In the genomic region with DNA sequence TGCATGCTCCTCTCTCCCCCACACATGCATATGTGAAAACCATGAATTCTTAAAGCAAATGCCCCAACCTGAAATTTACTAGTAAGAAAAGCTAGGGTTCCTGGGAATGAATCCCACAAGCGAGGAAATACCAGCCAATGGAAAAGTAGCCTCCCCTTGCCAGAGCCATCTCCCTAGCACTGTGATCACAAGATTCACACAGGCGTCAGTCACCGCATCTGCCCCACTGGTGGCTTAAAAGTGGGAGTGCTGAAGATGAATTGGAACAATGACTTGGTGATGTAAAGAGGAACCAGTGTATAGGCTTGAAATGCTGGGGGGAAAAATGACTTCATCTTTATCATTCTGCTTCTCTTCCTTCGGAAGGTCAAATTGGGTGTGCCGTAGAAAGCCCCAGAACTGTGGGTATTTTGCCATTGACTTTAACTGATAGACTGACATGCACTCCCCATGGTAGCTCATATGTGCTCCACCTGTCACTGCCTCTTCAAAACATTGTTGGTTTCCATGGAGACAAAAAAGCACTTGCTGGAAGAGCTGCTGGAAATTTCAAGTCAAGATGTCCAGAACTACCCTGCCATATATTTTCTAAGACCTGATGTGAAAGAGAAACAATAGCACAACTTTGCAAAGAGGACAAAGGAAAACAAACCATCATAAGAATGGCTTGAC, we compare ENCODE assay signal across 28 cellular contexts. TPM values are rescaled to one million over a fixed set of nuclear protein-coding genes. Genes with fewer than 3 reads are reported as not detected.
DNase-seq lines count a peak whose midpoint lies in the region; ATAC-seq, FAIRE-seq and TF ChIP-seq lines count a peak whose summit lies in the region.
"Had no signal": no experiment of that assay in that cellular context is flagged by ENCODE, and none has a peak within 500 bp of the region (broad histone marks: within the 10 kb centered on the region; RNA-seq: fewer than 3 reads in every experiment).

No MANE protein-coding gene starts in this region.

- no peaks in the 10 kb centered on the region for H3K36me3 ChIP-seq in endothelial cell of umbilical vein (ENCODE audit: control insufficient read depth in 2 of 2, extremely low read depth in 1 of 2, insufficient read depth in 2 of 2, low read length in 2 of 2)
- H3K36me3 ChIP-seq: ascending aorta, SJCRH30, thyroid gland had no signal

- no peaks in the 10 kb centered on the region for H3K79me2 ChIP-seq in endothelial cell of umbilical vein (ENCODE audit: control insufficient read depth, insufficient read depth, low read length)

- H3K4me2 ChIP-seq in endothelial cell of umbilical vein (ENCODE audit: insufficient read depth, low read length) = no peak overlapping the region
- H3K4me2 ChIP-seq: PC-9 had no signal

- no peak for FAIRE-seq in endothelial cell of umbilical vein (lab: Jason Lieb, UNC)
- FAIRE-seq: kidney, small intestine had no signal

- peaks cover 47% of the 10 kb centered on the region for H3K27me3 Mint-ChIP-seq in type B pancreatic cell
- H3K27me3 Mint-ChIP-seq in activated naive CD4-positive, alpha-beta T cell treated with anti-CD3 and anti-CD28 coated beads, Interleukin-2, amount 10 ng/mL, durations not matched to agents 7 days and 5 days = peaks cover 39% of the 10 kb centered on the region

- CTCF ChIA-PET in endothelial cell of umbilical vein (lab: Charles Lee) = interaction anchor here (1.4 to 2.5 kb wide), 5 partner anchors 11 to 44 kb away, joined by 3 to 9 read pairs (median 5); no protein-coding TSS in a partner anchor
- CTCF ChIA-PET in activated naive CD4-positive, alpha-beta T cell treated with anti-CD3 and anti-CD28 coated beads, Interleukin-2, amount 10 ng/mL, durations not matched to agents 7 days and 5 days (lab: Charles Lee) = interaction anchor here (0.9 to 1.0 kb wide), 2 partner anchors 13 to 93 kb away, joined by 3 read pairs; no protein-coding TSS in a partner anchor

- H3K27ac Mint-ChIP-seq in type B pancreatic cell = no peak overlapping the region
- H3K27ac Mint-ChIP-seq in activated naive CD4-positive, alpha-beta T cell treated with anti-CD3 and anti-CD28 coated beads, Interleukin-2, amount 10 ng/mL, durations not matched to agents 7 days and 5 days = no peak overlapping the region
- H3K27ac Mint-ChIP-seq: activated CD4-positive, alpha-beta T cell treated with anti-CD3 and anti-CD28 coated beads, Interleukin-2, amount 10 ng/mL, durations not matched to agents 24 days and 14 days; activated naive CD8-positive, alpha-beta T cell; activated T-helper 1 cell treated with anti-CD3 and anti-CD28 coated beads, Interleukin-12 subunit alpha, Interleukin-12 subunit beta, Interleukin-2, Interleukin-4 antibody, amounts not matched to agents 30 ng/mL and 10 ng/mL and 1 ng/mL, durations not matched to agents 14 hours and 24 hours and 36 hours; CD4-positive, CD25-positive, alpha-beta regulatory T cell; T-helper 1 cell treated with Interleukin-12 subunit alpha and Interleukin-12 subunit beta and Interleukin-4 antibody, amounts not matched to agents 30 μg/mL and 1 μg/mL, for 36 hours had no signal

- TF ChIP-seq CTCF in endothelial cell of umbilical vein (IDR thresholded peaks at IDR 0.05; ENCODE audit: extremely low read depth in 1 of 2, insufficient read depth in 1 of 2, low read depth in 1 of 2, low read length in 2 of 2) = no peak
- no peak for TF ChIP-seq CTCF in type B pancreatic cell (conservative IDR thresholded peaks at IDR 0.05)

- H3K9me3 ChIP-seq in endothelial cell of umbilical vein (replicated peaks; ENCODE audit: control insufficient read depth, insufficient read depth, low read length) = no peaks in the 10 kb centered on the region
- H3K9me3 ChIP-seq: ascending aorta, psoas muscle, SJCRH30, thyroid gland had no signal

- ATAC-seq in GM21423 (IDR thresholded peaks at IDR 0.05; ENCODE audit: unreplicated experiment) = no peak
- ATAC-seq: foreskin keratinocyte; HCT116; psoas muscle; stimulated activated naive CD8-positive, alpha-beta T cell treated with anti-CD3 and anti-CD28 coated beads, Interleukin-15, Interleukin-2, amounts not matched to agents 100 U/mL and 50 U/mL, for 24 hours had no signal

- no peaks in the 10 kb centered on the region for H3K9me3 Mint-ChIP-seq in type B pancreatic cell
- H3K9me3 Mint-ChIP-seq in activated naive CD4-positive, alpha-beta T cell treated with anti-CD3 and anti-CD28 coated beads, Interleukin-2, amount 10 ng/mL, durations not matched to agents 7 days and 5 days = no peaks in the 10 kb centered on the region
- H3K9me3 Mint-ChIP-seq: activated CD4-positive, alpha-beta T cell treated with anti-CD3 and anti-CD28 coated beads, Interleukin-2, amount 10 ng/mL, durations not matched to agents 24 days and 14 days; activated T-helper 1 cell treated with anti-CD3 and anti-CD28 coated beads, Interleukin-12 subunit alpha, Interleukin-12 subunit beta, Interleukin-2, Interleukin-4 antibody, amounts not matched to agents 30 ng/mL and 10 ng/mL and 1 ng/mL, durations not matched to agents 14 hours and 24 hours and 36 hours; CD4-positive, CD25-positive, alpha-beta regulatory T cell; central memory CD8-positive, alpha-beta T cell; T-helper 1 cell treated with Interleukin-12 subunit alpha and Interleukin-12 subunit beta and Interleukin-4 antibody, amounts not matched to agents 30 μg/mL and 1 μg/mL, for 36 hours had no signal

- H3K4me3 ChIP-seq in endothelial cell of umbilical vein (replicated peaks in 1 of 3; ENCODE audit: insufficient read depth in 1 of 3, low read depth in 1 of 3, low read length in 3 of 3) = no peak overlapping the region
- H3K4me3 ChIP-seq: ascending aorta, PC-9, psoas muscle, SJCRH30, thyroid gland had no signal

- intact Hi-C loops in endothelial cell of umbilical vein (cut with micrococcal nuclease) = no loop called here

- no peak overlapping the region for H3K4me3 Mint-ChIP-seq in type B pancreatic cell
- no peak overlapping the region for H3K4me3 Mint-ChIP-seq in activated naive CD4-positive, alpha-beta T cell treated with anti-CD3 and anti-CD28 coated beads, Interleukin-2, amount 10 ng/mL, durations not matched to agents 7 days and 5 days
- H3K4me3 Mint-ChIP-seq: activated CD4-positive, alpha-beta T cell treated with anti-CD3 and anti-CD28 coated beads, Interleukin-2, amount 10 ng/mL, durations not matched to agents 24 days and 14 days; activated naive CD8-positive, alpha-beta T cell; activated T-helper 1 cell treated with anti-CD3 and anti-CD28 coated beads, Interleukin-12 subunit alpha, Interleukin-12 subunit beta, Interleukin-2, Interleukin-4 antibody, amounts not matched to agents 30 ng/mL and 10 ng/mL and 1 ng/mL, durations not matched to agents 14 hours and 24 hours and 36 hours; CD4-positive, CD25-positive, alpha-beta regulatory T cell; central memory CD8-positive, alpha-beta T cell; T-helper 1 cell treated with Interleukin-12 subunit alpha and Interleukin-12 subunit beta and Interleukin-4 antibody, amounts not matched to agents 30 μg/mL and 1 μg/mL, for 36 hours had no signal

- no peaks in the 10 kb centered on the region for H3K4me1 Mint-ChIP-seq in type B pancreatic cell (ENCODE audit: unreplicated experiment)
- H3K4me1 Mint-ChIP-seq in activated naive CD4-positive, alpha-beta T cell treated with anti-CD3 and anti-CD28 coated beads, Interleukin-2, amount 10 ng/mL, durations not matched to agents 7 days and 5 days = peaks cover under 1% of the 10 kb centered on the region
- H3K4me1 Mint-ChIP-seq: CD4-positive, CD25-positive, alpha-beta regulatory T cell; central memory CD8-positive, alpha-beta T cell had no signal

- peaks cover 21 to 25% of the 10 kb centered on the region in 2 experiments for H3K27me3 ChIP-seq in endothelial cell of umbilical vein (ENCODE audit: control insufficient read depth in 2 of 2, insufficient read depth in 2 of 2, low read length in 2 of 2)
- H3K27me3 ChIP-seq: ascending aorta, SJCRH30, thyroid gland had no signal

- DNase-seq in KBM-7 = peak; percentile 47
- peak; percentile 28 for DNase-seq in NAMALWA (ENCODE audit: low spot score)
- peak; percentile 27 for DNase-seq in NCI-H774 (lab: John Stamatoyannopoulos, UW)
- DNase-seq in endothelial cell of umbilical vein (ENCODE audit: low read depth, low spot score) = peak; percentile 31
- DNase-seq in type B pancreatic cell (ENCODE audit: extremely low spot score, unreplicated experiment) = no peak
- no peak for DNase-seq in stimulated activated CD4-positive, alpha-beta T cell treated with anti-CD3 and anti-CD28 coated beads, Interleukin-15, amount 100 ng/mL, for 24 hours
- DNase-seq in activated naive CD4-positive, alpha-beta T cell treated with anti-CD3 and anti-CD28 coated beads, Interleukin-2, amount 10 ng/mL, durations not matched to agents 7 days and 5 days = no peak
- DNase-seq: activated CD4-positive, alpha-beta T cell treated with anti-CD3 and anti-CD28 coated beads, Interleukin-2, amount 10 ng/mL, durations not matched to agents 24 days and 14 days; CD4-positive, CD25-positive, alpha-beta regulatory T cell; foreskin keratinocyte; kidney; mammary epithelial cell; MM.1S; NCI-H2081; PC-9; psoas muscle; SJCRH30; small intestine; stimulated activated naive CD8-positive, alpha-beta T cell treated with anti-CD3 and anti-CD28 coated beads, Interleukin-15, Interleukin-2, amounts not matched to agents 100 U/mL and 50 U/mL, for 24 hours; thyroid gland had no signal

- H3K27ac ChIP-seq in endothelial cell of umbilical vein (ENCODE audit: insufficient read depth, low read depth, low read length) = no peak overlapping the region
- H3K27ac ChIP-seq: ascending aorta, foreskin keratinocyte, PC-9, psoas muscle, SJCRH30, thyroid gland, VCaP had no signal

- no TSS peak for BruUV-seq in endothelial cell of umbilical vein (replicated peaks; lab: Mats Ljungman, UMichigan)

- dilution Hi-C loops in endothelial cell of umbilical vein (cut with MboI; ENCODE audit: extremely low pct_ligation_motif_present, low sequenced_read_pairs) = no loop called here

- H4K20me1 ChIP-seq in endothelial cell of umbilical vein (replicated peaks; ENCODE audit: control insufficient read depth, extremely low read depth, insufficient read depth, low read length) = no peaks in the 10 kb centered on the region

- POLR2A ChIA-PET in endothelial cell of umbilical vein (lab: Charles Lee) = no interaction called here

- no peaks in the 10 kb centered on the region for H3K9me1 ChIP-seq in endothelial cell of umbilical vein (replicated peaks; ENCODE audit: control insufficient read depth, extremely low read depth, insufficient read depth, low read length)

- H3K4me1 ChIP-seq in endothelial cell of umbilical vein (ENCODE audit: control insufficient read depth, extremely low read depth, insufficient read depth, low read length) = no peaks in the 10 kb centered on the region
- H3K4me1 ChIP-seq: ascending aorta, foreskin keratinocyte, psoas muscle, thyroid gland had no signal

- no peak for TF ChIP-seq POLR2A in endothelial cell of umbilical vein (IDR thresholded peaks at IDR 0.05; ENCODE audit: low read depth, low read length)

- H3K36me3 Mint-ChIP-seq in type B pancreatic cell = no peaks in the 10 kb centered on the region
- H3K36me3 Mint-ChIP-seq in activated naive CD4-positive, alpha-beta T cell treated with anti-CD3 and anti-CD28 coated beads, Interleukin-2, amount 10 ng/mL, durations not matched to agents 7 days and 5 days = no peaks in the 10 kb centered on the region
- H3K36me3 Mint-ChIP-seq: activated naive CD8-positive, alpha-beta T cell; CD4-positive, CD25-positive, alpha-beta regulatory T cell had no signal

- in situ Hi-C loops in KBM-7 (cut with MboI; ENCODE audit: low pct_unique_long_range_greater_than_20kb, low sequenced_read_pairs) = loop anchor here (10.0 kb wide), 1 partner anchor 55 kb away; no protein-coding TSS in a partner anchor

- H3K9ac ChIP-seq in endothelial cell of umbilical vein (replicated peaks; ENCODE audit: extremely low read depth, insufficient read depth, low read length) = no peak overlapping the region

- H2AFZ ChIP-seq in endothelial cell of umbilical vein (ENCODE audit: low read depth, low read length) = no peak overlapping the region
- H2AFZ ChIP-seq: PC-9 had no signal

RNA-seq across cellular contexts. Expression of gene ASPHD2, which starts 19.2 kb away (rescaled TPM):
- total RNA-seq in endothelial cell of umbilical vein = 5.5 and 7.8 TPM in 2 replicates
- 4.8 and 5.3 TPM in 2 replicates for polyA plus RNA-seq in endothelial cell of umbilical vein
- 3.6 and 3.9 TPM in 2 replicates for polyA plus RNA-seq in endothelial cell of umbilical vein (2011; cell fraction: cytosol; rRNA removed)
- polyA plus RNA-seq in endothelial cell of umbilical vein (2011; cell fraction: nucleus; rRNA removed) = 2.6 and 2.9 TPM in 2 replicates
- 2.3 and 3.3 TPM in 2 replicates for polyA plus RNA-seq in endothelial cell of umbilical vein (2012)
- 5.2 and 7.4 TPM in 2 replicates for polyA minus RNA-seq in endothelial cell of umbilical vein
- not detected for polyA minus RNA-seq in endothelial cell of umbilical vein (2011; cell fraction: cytosol; rRNA and poly(A)+ RNA removed)
- polyA minus RNA-seq in endothelial cell of umbilical vein (2011; cell fraction: nucleus; rRNA and poly(A)+ RNA removed) = 2.7 and 3.4 TPM in 2 replicates
- total RNA-seq in type B pancreatic cell (ENCODE audit: low replicate concordance) = 1.1 and 2.4 TPM in 2 replicates

Comparison
In these comparisons a context has a peak if more than half of its experiments do, and no peak if none do; other contexts are left out.
1. DNase-seq: peak in KBM-7 (single experiment), NAMALWA (single experiment), NCI-H774 (single experiment) and endothelial cell of umbilical vein (single experiment); none in type B pancreatic cell (single experiment), stimulated activated CD4-positive, alpha-beta T cell treated with anti-CD3 and anti-CD28 coated beads, Interleukin-15, amount 100 ng/mL, for 24 hours (single experiment) and activated naive CD4-positive, alpha-beta T cell treated with anti-CD3 and anti-CD28 coated beads, Interleukin-2, amount 10 ng/mL, durations not matched to agents 7 days and 5 days (single experiment).